28 cellular contexts compared by ENCODE assay signal in the genomic region with DNA sequence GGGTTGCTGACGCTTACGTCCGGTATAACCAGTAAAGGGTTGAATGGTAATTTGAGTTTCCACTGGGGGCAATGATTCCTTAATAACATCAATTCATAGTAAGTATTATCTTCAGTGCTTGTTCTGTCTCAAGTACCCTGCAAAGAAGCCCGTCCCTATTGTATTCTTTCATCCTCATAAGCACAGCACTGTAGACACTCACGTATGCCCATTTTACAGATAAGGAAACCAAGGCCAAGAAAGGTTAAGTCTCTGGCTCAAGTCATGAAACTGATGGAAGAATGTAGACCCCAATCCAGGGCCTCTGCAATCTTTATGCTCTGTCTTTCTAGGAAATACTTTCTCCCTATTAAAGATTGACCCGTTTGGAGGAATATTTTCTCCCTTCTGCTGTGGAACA.
"Had no signal": no experiment of that assay in that cellular context is flagged by ENCODE, and none has a peak within 500 bp of the region (broad histone marks: within the 10 kb centered on the region; RNA-seq: fewer than 3 reads in every experiment).

No MANE protein-coding gene starts in this region.

- H3K4me1 Mint-ChIP-seq: stimulated activated effector memory CD8-positive, alpha-beta T cell treated with anti-CD3 and anti-CD28 coated beads, Interleukin-12 subunit alpha, Interleukin-12 subunit beta, amount 100 ng/mL, for 72 hours; stimulated activated memory B cell treated with anti-CD40 and anti-IgM and Interleukin-4, amounts not matched to agents 10 μg/mL and 1 μg/mL and 100 μg/mL, for 72 hours had no signal

- FAIRE-seq: urothelium cell line had no signal

- H3K4me1 ChIP-seq: suprapubic skin, testis, thyroid gland, tibial artery, tibial nerve, transverse colon, upper lobe of left lung, upper lobe of right lung, uterus, vagina had no signal

- H3K4me3 ChIP-seq: suprapubic skin, testis, thoracic aorta, thyroid gland, tibial artery, tibial nerve, transverse colon, upper lobe of left lung, upper lobe of right lung, uterus, vagina had no signal

- H3K36me3 Mint-ChIP-seq: stimulated activated effector memory CD8-positive, alpha-beta T cell treated with anti-CD3 and anti-CD28 coated beads, Interleukin-12 subunit alpha, Interleukin-12 subunit beta, amount 100 ng/mL, for 72 hours; stimulated activated memory B cell treated with anti-CD40 and anti-IgM and Interleukin-4, amounts not matched to agents 10 μg/mL and 1 μg/mL and 100 μg/mL, for 72 hours; stimulated activated naive B cell treated with anti-CD40 and anti-IgM and Interleukin-4, amounts not matched to agents 10 μg/mL and 1 μg/mL and 100 μg/mL, for 72 hours had no signal

- H3K27me3 ChIP-seq: stomach, suprapubic skin, testis, thyroid gland, tibial artery, tibial nerve, transverse colon, upper lobe of left lung, upper lobe of right lung, uterus, vagina had no signal

- H3K27ac Mint-ChIP-seq: stimulated activated effector memory CD8-positive, alpha-beta T cell treated with anti-CD3 and anti-CD28 coated beads, Interleukin-12 subunit alpha, Interleukin-12 subunit beta, amount 100 ng/mL, for 72 hours; stimulated activated memory B cell treated with anti-CD40 and anti-IgM and Interleukin-4, amounts not matched to agents 10 μg/mL and 1 μg/mL and 100 μg/mL, for 72 hours; stimulated activated naive B cell treated with anti-CD40 and anti-IgM and Interleukin-4, amounts not matched to agents 10 μg/mL and 1 μg/mL and 100 μg/mL, for 72 hours; stimulated activated naive CD8-positive, alpha-beta T cell treated with anti-CD3 and anti-CD28 coated beads, Interleukin-15, Interleukin-2, amounts not matched to agents 100 ng/mL and 50 ng/mL, for 24 hours; type B pancreatic cell had no signal

- H3K27me3 Mint-ChIP-seq: type B pancreatic cell had no signal

- H3K36me3 ChIP-seq: stomach, suprapubic skin, thoracic aorta, thyroid gland, tibial artery, tibial nerve, transverse colon, upper lobe of left lung, upper lobe of right lung, uterus, vagina had no signal

- H3K27ac ChIP-seq: suprapubic skin, testis, thoracic aorta, thyroid gland, tibial artery, tibial nerve, upper lobe of left lung, upper lobe of right lung, uterus, vagina had no signal

- ATAC-seq: stimulated activated effector memory CD8-positive, alpha-beta T cell treated with anti-CD3 and anti-CD28 coated beads, Interleukin-12 subunit alpha, Interleukin-12 subunit beta, amount 100 ng/mL, for 72 hours; stimulated activated memory B cell treated with anti-CD40 and anti-IgM and Interleukin-4, amounts not matched to agents 10 μg/mL and 1 μg/mL and 100 μg/mL, for 72 hours; stimulated activated naive B cell treated with anti-CD40 and anti-IgM and Interleukin-4, amounts not matched to agents 10 μg/mL and 1 μg/mL and 100 μg/mL, for 72 hours; stimulated activated naive CD8-positive, alpha-beta T cell treated with anti-CD3 and anti-CD28 coated beads, Interleukin-15, Interleukin-2, amounts not matched to agents 100 U/mL and 50 U/mL, for 24 hours; upper lobe of right lung had no signal

- H3K4me3 Mint-ChIP-seq: stimulated activated effector memory CD8-positive, alpha-beta T cell treated with anti-CD3 and anti-CD28 coated beads, Interleukin-12 subunit alpha, Interleukin-12 subunit beta, amount 100 ng/mL, for 72 hours; stimulated activated memory B cell treated with anti-CD40 and anti-IgM and Interleukin-4, amounts not matched to agents 10 μg/mL and 1 μg/mL and 100 μg/mL, for 72 hours; stimulated activated naive B cell treated with anti-CD40 and anti-IgM and Interleukin-4, amounts not matched to agents 10 μg/mL and 1 μg/mL and 100 μg/mL, for 72 hours; stimulated activated naive CD8-positive, alpha-beta T cell treated with anti-CD3 and anti-CD28 coated beads, Interleukin-15, Interleukin-2, amounts not matched to agents 100 ng/mL and 50 ng/mL, for 24 hours; type B pancreatic cell had no signal

- H3K9me3 ChIP-seq: stomach, suprapubic skin, testis, thoracic aorta, thyroid gland, tibial artery, tibial nerve, transverse colon, upper lobe of left lung, upper lobe of right lung, uterus, vagina had no signal

- DNase-seq: stimulated activated CD4-positive, alpha-beta T cell treated with anti-CD3 and anti-CD28 coated beads, Interleukin-2, amount 100 ng/mL, for 48 hours; stimulated activated CD4-positive, alpha-beta T cell treated with anti-CD3 and anti-CD28 coated beads, Interleukin-4, amount 100 ng/mL, for 1 hour; stimulated activated CD4-positive, alpha-beta T cell treated with anti-CD3 and anti-CD28 coated beads, Interleukin-4, amount 100 ng/mL, for 24 hours; stimulated activated CD4-positive, alpha-beta T cell treated with anti-CD3 and anti-CD28 coated beads, Interleukin-4, amount 100 ng/mL, for 4 hours; stimulated activated CD8-positive, alpha-beta memory T cell treated with anti-CD3 and anti-CD28 coated beads, Interleukin-4, amount 100 ng/mL, for 48 hours; stimulated activated naive B cell treated with anti-CD40 and anti-IgM and Interleukin-4, amounts not matched to agents 10 μg/mL and 1 μg/mL and 100 μg/mL, for 72 hours; stimulated activated naive CD4-positive, alpha-beta T cell; stimulated activated naive CD4-positive, alpha-beta T cell treated with Interleukin-2 at 50 U/mL for 16 hours; stimulated activated naive CD8-positive, alpha-beta T cell treated with anti-CD3 and anti-CD28 coated beads, Interleukin-15, Interleukin-2, amounts not matched to agents 100 U/mL and 50 U/mL, for 24 hours; stomach; substantia nigra; testis; thyroid gland; tibial artery; transverse colon; trophoblast cell; upper lobe of left lung; upper lobe of right lung; uterus had no signal

- H3K9me3 Mint-ChIP-seq: stimulated activated effector memory CD8-positive, alpha-beta T cell treated with anti-CD3 and anti-CD28 coated beads, Interleukin-12 subunit alpha, Interleukin-12 subunit beta, amount 100 ng/mL, for 72 hours; stimulated activated memory B cell treated with anti-CD40 and anti-IgM and Interleukin-4, amounts not matched to agents 10 μg/mL and 1 μg/mL and 100 μg/mL, for 72 hours; stimulated activated naive B cell treated with anti-CD40 and anti-IgM and Interleukin-4, amounts not matched to agents 10 μg/mL and 1 μg/mL and 100 μg/mL, for 72 hours; stimulated activated naive CD8-positive, alpha-beta T cell treated with anti-CD3 and anti-CD28 coated beads, Interleukin-15, Interleukin-2, amounts not matched to agents 100 ng/mL and 50 ng/mL, for 24 hours had no signal
